In genomic region chr21:43164823-43165222, GRCh38 we compare ENCODE assay signal across 11 cellular contexts. TPM values are rescaled to one million over a fixed set of nuclear protein-coding genes. Genes with fewer than 3 reads are reported as not detected.
DNase-seq lines count a peak whose midpoint lies in the region; ATAC-seq, FAIRE-seq and TF ChIP-seq lines count a peak whose summit lies in the region.
"Not testable (repeated sequence)": the region's sequence is repeated elsewhere in the genome, so short reads cannot be mapped to it uniquely, and the experiment has no call there.
"Had no signal": no experiment of that assay in that cellular context is flagged by ENCODE, and none has a peak within 500 bp of the region (broad histone marks: within the 10 kb centered on the region; RNA-seq: fewer than 3 reads in every experiment).

No MANE protein-coding gene starts in this region.

- RAD21 ChIA-PET in GM12878 (lab: Charles Lee; ENCODE audit: unreplicated experiment) = not testable (repeated sequence)

- not testable (repeated sequence) for TF ChIP-seq RAD21 in GM12878 (IDR thresholded peaks at IDR 0.05; ENCODE audit: insufficient read depth, low read depth, low read length)

- not testable (repeated sequence) for H3K4me2 ChIP-seq in GM12878 (ENCODE audit: control insufficient read depth, insufficient read depth)

- not testable (repeated sequence) for H2AFZ ChIP-seq in GM12878 (ENCODE audit: control insufficient read depth, low read depth, low read length)

- SMC1A ChIA-PET in GM12878 (lab: Charles Lee; ENCODE audit: uncharacterized antibody, unreplicated experiment) = not testable (repeated sequence)

- in situ Hi-C loops in GM12878 (cut with MboI) = not testable (repeated sequence)

- not testable (repeated sequence) for BruUV-seq in GM12878 (replicated peaks; lab: Mats Ljungman, UMichigan)

- not testable (repeated sequence) for H4K20me1 ChIP-seq in GM12878 (ENCODE audit: control insufficient read depth, insufficient read depth)

- H3K79me2 ChIP-seq in GM12878 (ENCODE audit: control insufficient read depth, insufficient read depth, low read length) = not testable (repeated sequence)

- TF ChIP-seq EP300 in GM12878 (IDR thresholded peaks at IDR 0.05; ENCODE audit: borderline replicate concordance in 1 of 2, control insufficient read depth in 1 of 2, low read depth in 2 of 2, low read length in 2 of 2) = not testable (repeated sequence)

- not testable (repeated sequence) for TF ChIP-seq CTCF in GM12878 (IDR thresholded peaks at IDR 0.05 in 2 of 3, conservative IDR thresholded peaks at IDR 0.05 in 1 of 3; ENCODE audit: control insufficient read depth in 2 of 3, extremely low read depth in 1 of 3, insufficient read depth in 1 of 3, low read depth in 3 of 3, low read length in 3 of 3)

- not testable (repeated sequence) for H3K36me3 ChIP-seq in GM12878 (ENCODE audit: control insufficient read depth in 2 of 2, insufficient read depth in 2 of 2, low read length in 1 of 2)

- ATAC-seq in GM18868 (IDR thresholded peaks at IDR 0.05; ENCODE audit: unreplicated experiment) (peak; percentile 53), GM19438 (IDR thresholded peaks at IDR 0.05; ENCODE audit: low read depth, unreplicated experiment) (peak; percentile 55), GM21737 (IDR thresholded peaks at IDR 0.05; ENCODE audit: unreplicated experiment) (peak; percentile 48), HG02798 (IDR thresholded peaks at IDR 0.05; ENCODE audit: poor library complexity, unreplicated experiment) (peak; percentile 39), HG03066 (IDR thresholded peaks at IDR 0.05; ENCODE audit: low read depth, unreplicated experiment) (peak; percentile 44), HG03558 (IDR thresholded peaks at IDR 0.05; ENCODE audit: extremely low read depth, unreplicated experiment) (peak; percentile 39), GM12878 (peak; percentile 79)

- not testable (repeated sequence) for TF ChIP-seq POLR2A in GM12878 (IDR thresholded peaks at IDR 0.05; ENCODE audit: low read depth, low read length)

- intact Hi-C loops in GM12878 (cut with micrococcal nuclease; ENCODE audit: unreplicated experiment) = not testable (repeated sequence)

- CTCF ChIA-PET in GM12878 (lab: Yijun Ruan, JAX) = not testable (repeated sequence)

- not testable (repeated sequence) for H3K4me1 ChIP-seq in GM12878 (ENCODE audit: control insufficient read depth, insufficient read depth, low read length)

- not testable (repeated sequence) for DNase-seq in GM12878 (ENCODE audit: low read depth, low spot score)

- H3K27me3 ChIP-seq in GM12878 (replicated peaks in 1 of 2; ENCODE audit: control insufficient read depth in 2 of 2, insufficient read depth in 2 of 2, low read length in 1 of 2) = not testable (repeated sequence)

- POLR2A ChIA-PET in GM12878 (lab: Charles Lee) = not testable (repeated sequence)

- H3K9ac ChIP-seq in GM12878 (ENCODE audit: control insufficient read depth, insufficient read depth, low read length) = not testable (repeated sequence)

- H3K9me3 ChIP-seq in GM12878 (replicated peaks; ENCODE audit: control insufficient read depth, insufficient read depth, low read length) = not testable (repeated sequence)

- FAIRE-seq in GM12878 (lab: Jason Lieb, UNC) = peak; percentile 100

- WGBS in GM12878 (ENCODE audit: insufficient coverage, insufficient replicate concordance, low lambda C conversion rate, missing lambda C conversion rate) = no CpG with 5 or more reads among the region's 3 CpGs

- not testable (repeated sequence) for H3K27ac ChIP-seq in GM12878 (ENCODE audit: control insufficient read depth, insufficient read depth)

- H3K4me3 ChIP-seq in GM12878 = not testable (repeated sequence)

RNA-seq across cellular contexts. Expression of gene CRYAA, which starts 4.0 kb away (rescaled TPM):
- total RNA-seq in GM12878 (2013; cell fraction: nucleolus; rRNA removed) = not detected in 2 replicates
- total RNA-seq in GM12878 (2014; rRNA removed) = not detected in 2 replicates
- total RNA-seq in GM12878 (2014; rRNA removed; fragmentation: Illumina TruSeq; extraction: Trizol) = not detected in 2 replicates
- total RNA-seq in GM12878 (2021) = not detected in 2 replicates
- not detected for polyA plus RNA-seq in GM12878 (2011; ENCODE audit: low read depth)
- polyA plus RNA-seq in GM12878 (2011; rRNA removed) = not detected in 2 replicates
- not detected in 2 replicates for polyA plus RNA-seq in GM12878 (2011; cell fraction: cytosol; rRNA removed)
- polyA plus RNA-seq in GM12878 (2011; cell fraction: nucleus; rRNA removed) = not detected in 2 replicates
- polyA plus RNA-seq in GM12878 (2012) = not detected in 2 replicates
- polyA plus RNA-seq in GM12878 (2014; fragmentation: Illumina TruSeq; extraction: Trizol) = not detected in 2 replicates
- polyA plus RNA-seq in GM12878 (2014; fragmentation: Nextera tagmentation; extraction: Ambion mirVana) = not detected
- not detected in 2 replicates for polyA plus RNA-seq in GM12878 (2014; rRNA removed)
- not detected for polyA plus RNA-seq in GM12878 (2016; fragmentation: Nextera tagmentation; extraction: Ambion mirVana)
- polyA minus RNA-seq in GM12878 (2011; rRNA and poly(A)+ RNA removed) = not detected in 2 replicates
- polyA minus RNA-seq in GM12878 (2011; cell fraction: cytosol; rRNA and poly(A)+ RNA removed) = not detected in 2 replicates
- not detected in 2 replicates for polyA minus RNA-seq in GM12878 (2011; cell fraction: nucleus; rRNA and poly(A)+ RNA removed)
- total RNA-seq: A673, GM23338, PC-9 had no signal
- polyA plus RNA-seq: GM23338, IgD-negative memory B cell had no signal

RNA-seq across cellular contexts. Expression of gene U2AF1, which starts 57.5 kb away (rescaled TPM):
- total RNA-seq in GM12878 (2013; cell fraction: nucleolus; rRNA removed) = 97.5 and 116 TPM in 2 replicates
- total RNA-seq in GM12878 (2014; rRNA removed) = 30.3 and 38.4 TPM in 2 replicates
- total RNA-seq in GM12878 (2014; rRNA removed; fragmentation: Illumina TruSeq; extraction: Trizol) = 21.1 and 21.5 TPM in 2 replicates
- 8.6 and 14.4 TPM in 2 replicates for total RNA-seq in GM12878 (2021)
- polyA plus RNA-seq in GM12878 (2011; ENCODE audit: low read depth) = 33.6 TPM
- 31.4 and 34.1 TPM in 2 replicates for polyA plus RNA-seq in GM12878 (2011; rRNA removed)
- polyA plus RNA-seq in GM12878 (2011; cell fraction: cytosol; rRNA removed) = 59.9 and 130 TPM in 2 replicates
- polyA plus RNA-seq in GM12878 (2011; cell fraction: nucleus; rRNA removed) = 41.1 and 91.2 TPM in 2 replicates
- polyA plus RNA-seq in GM12878 (2012) = 28.9 and 74.4 TPM in 2 replicates
- 57.3 and 103 TPM in 2 replicates for polyA plus RNA-seq in GM12878 (2014; fragmentation: Illumina TruSeq; extraction: Trizol)
- 10 to 100 TPM; 48.4 to 71.7 TPM for polyA plus RNA-seq in GM12878 (2014; fragmentation: Nextera tagmentation; extraction: Ambion mirVana)
- polyA plus RNA-seq in GM12878 (2014; rRNA removed) = 108 and 161 TPM in 2 replicates
- 100 to 1,000 TPM; 135 to 182 TPM for polyA plus RNA-seq in GM12878 (2016; fragmentation: Nextera tagmentation; extraction: Ambion mirVana)
- 23.7 and 32.3 TPM in 2 replicates for polyA minus RNA-seq in GM12878 (2011; rRNA and poly(A)+ RNA removed)
- polyA minus RNA-seq in GM12878 (2011; cell fraction: cytosol; rRNA and poly(A)+ RNA removed) = 1.9 and 4.2 TPM in 2 replicates
- polyA minus RNA-seq in GM12878 (2011; cell fraction: nucleus; rRNA and poly(A)+ RNA removed) = 23.5 and 27.7 TPM in 2 replicates
